Comparison of ENCODE assay signal across 8 cellular contexts in genomic region chr2:85889648-85890281, GRCh38. TPM values are rescaled to one million over a fixed set of nuclear protein-coding genes. Genes with fewer than 3 reads are reported as not detected.
DNase-seq lines count a peak whose midpoint lies in the region; ATAC-seq, FAIRE-seq and TF ChIP-seq lines count a peak whose summit lies in the region.

No MANE protein-coding gene starts in this region.

- FAIRE-seq in pancreas (lab: Jason Lieb, UNC), result no peak

- H3K4me1 ChIP-seq in RWPE2 (ENCODE audit: insufficient read depth, poor library complexity, severe bottlenecking), result peaks cover 48% of the 10 kb centered on the region
- H3K4me1 ChIP-seq in pancreas, result peaks cover 0 to 15% (median 4%) of the 10 kb centered on the region in 3 donors

- ATAC-seq in RWPE2 (ENCODE audit: low read depth) (no peak), pancreas (peak; percentile 9 to 14 (median 12)), HG03135 (IDR thresholded peaks at IDR 0.05; ENCODE audit: unreplicated experiment) (no peak), GM21423 (IDR thresholded peaks at IDR 0.05; ENCODE audit: unreplicated experiment) (no peak)

- H3K36me3 ChIP-seq in RWPE2 (ENCODE audit: low read depth) (no peaks in the 10 kb centered on the region), pancreas (no peaks in the 10 kb centered on the region)

- TF ChIP-seq CTCF in RWPE2 (IDR thresholded peaks at IDR 0.05; ENCODE audit: poor library complexity, severe bottlenecking) (no peak), fibroblast of villous mesenchyme (IDR thresholded peaks at IDR 0.05; ENCODE audit: insufficient read depth, low read depth, low read length) (no peak), pancreas (IDR thresholded peaks at IDR 0.05) (no peak)

- intact Hi-C loops in pancreas (cut with DNase I), result loop anchor here in 2 of 3 donors (5.0 to 10.0 kb wide), 3 partner anchors 145 to 185 kb away; no protein-coding TSS in a partner anchor

- H3K27ac ChIP-seq in RWPE2 (ENCODE audit: poor library complexity, severe bottlenecking), result peak overlapping the region; percentile 70
- peak overlapping the region; percentile 43 to 86 (median 78) for H3K27ac ChIP-seq in pancreas

- peak; percentile 27 for DNase-seq in DMS53 treated with DMSO at 0.1 percent for 48 hours (lab: John Stamatoyannopoulos, UW; ENCODE audit: unreplicated experiment)
- DNase-seq in RWPE2 (ENCODE audit: low spot score), result no peak
- DNase-seq in fibroblast of villous mesenchyme (ENCODE audit: low read depth), result no peak
- peak; percentile 40 to 59 (median 46) for DNase-seq in pancreas
- no peak for DNase-seq in HK-2 (ENCODE audit: unreplicated experiment)
- no peak for DNase-seq in OCI-M2 (lab: John Stamatoyannopoulos, UW; ENCODE audit: unreplicated experiment)

- H3K27me3 ChIP-seq in RWPE2 (ENCODE audit: insufficient read depth, poor library complexity, severe bottlenecking), result no peaks in the 10 kb centered on the region
- no peaks in the 10 kb centered on the region for H3K27me3 ChIP-seq in pancreas

- H3K4me3 ChIP-seq in RWPE2 (ENCODE audit: severe bottlenecking), result peak overlapping the region; percentile 90
- peak overlapping the region; percentile 82 for H3K4me3 ChIP-seq in fibroblast of villous mesenchyme (ENCODE audit: low read depth, low read length)
- peak overlapping the region; percentile 66 to 98 (median 92) for H3K4me3 ChIP-seq in pancreas

- peaks cover 3% of the 10 kb centered on the region for H3K9me3 ChIP-seq in RWPE2 (ENCODE audit: severe bottlenecking)
- no peaks in the 10 kb centered on the region for H3K9me3 ChIP-seq in pancreas

- WGBS in pancreas, 2 donors, result 12 to 15% methylated on average over 20 of the region's 20 CpGs

RNA-seq across cellular contexts. Expression of gene ST3GAL5, which starts 1.0 kb away (rescaled TPM):
- total RNA-seq in fibroblast of villous mesenchyme, result 25.8 and 27.6 TPM in 2 replicates
- 10 to 100 TPM in 1 of 6 donors, 1 to 10 TPM in 5; 4.4 to 11.4 (median 5.4) TPM for total RNA-seq in pancreas
- 10 to 100 TPM in 1 of 2 donors, 1 to 10 TPM in 1; 9.3 to 14.5 TPM for polyA plus RNA-seq in pancreas

Comparison
In these comparisons a context has a peak if more than half of its experiments do, and no peak if none do; other contexts are left out.
1. DNase-seq: peak in DMS53 treated with DMSO at 0.1 percent for 48 hours (single experiment) and pancreas (6 of 6); none in RWPE2 (single experiment), fibroblast of villous mesenchyme (single experiment), HK-2 (single experiment) and OCI-M2 (single experiment).
2. ATAC-seq: peak in pancreas (4 of 4); none in RWPE2 (single experiment), HG03135 (single experiment) and GM21423 (single experiment).
3. Peak in every context shown above with its lines, with median percentiles within 50 percentile points of each other: H3K4me3 ChIP-seq.